2 cellular contexts compared by ENCODE assay signal in genomic region chr7:121546632-121547340, GRCh38.
TF ChIP-seq lines count a peak whose summit lies in the region.

No MANE protein-coding gene starts in this region.

TF ChIP-seq in IMR-90, 13 proteins besides CTCF, POLR2A, EP300 and RAD21:
- no peak for TF ChIP-seq MAZ (IDR thresholded peaks at IDR 0.05; ENCODE audit: borderline replicate concordance, low read depth, low read length)
- TF ChIP-seq ELK1 (IDR thresholded peaks at IDR 0.05; ENCODE audit: borderline replicate concordance, low read depth, low read length), result no peak
- TF ChIP-seq MAFK (IDR thresholded peaks at IDR 0.05; ENCODE audit: low read depth, low read length), result 0 out of 2 replicates have a peak, but pooled peaks have one; percentile 30
- TF ChIP-seq CEBPB (IDR thresholded peaks at IDR 0.05; ENCODE audit: low read depth, low read length), result no peak
- no peak for TF ChIP-seq NFE2L2 (IDR thresholded peaks at IDR 0.05; ENCODE audit: low read depth, low read length)
- TF ChIP-seq RCOR1 (IDR thresholded peaks at IDR 0.05; ENCODE audit: insufficient replicate concordance, low read length), result no peak
- TF ChIP-seq SMC3 (IDR thresholded peaks at IDR 0.05; ENCODE audit: low read depth, low read length), result no peak

TF ChIP-seq in H1, 55 proteins besides CTCF, POLR2A, EP300 and RAD21:
- no peak for TF ChIP-seq NRF1 (IDR thresholded peaks at IDR 0.05; ENCODE audit: low read depth, low read length)
- TF ChIP-seq SAP30 (IDR thresholded peaks at IDR 0.05; ENCODE audit: insufficient read depth, insufficient replicate concordance, low read length), result no peak
- TF ChIP-seq POU5F1 (IDR thresholded peaks at IDR 0.05; ENCODE audit: low read depth, low read length), result no peak
- TF ChIP-seq SP2 (IDR thresholded peaks at IDR 0.05; ENCODE audit: low read length), result no peak
- no peak for TF ChIP-seq CBX8 (IDR thresholded peaks at IDR 0.05; ENCODE audit: borderline replicate concordance, low read depth, low read length)
- no peak for TF ChIP-seq TAF7 (optimal IDR thresholded peaks at IDR 0.05; ENCODE audit: borderline replicate concordance, low read depth, low read length)
- no peak for TF ChIP-seq EGR1 (IDR thresholded peaks at IDR 0.05; ENCODE audit: borderline replicate concordance, low read depth, low read length)
TF ChIP-seq in H1: peak in this region for 0.
